Comparison of ENCODE assay signal across 25 cellular contexts in the genomic region with DNA sequence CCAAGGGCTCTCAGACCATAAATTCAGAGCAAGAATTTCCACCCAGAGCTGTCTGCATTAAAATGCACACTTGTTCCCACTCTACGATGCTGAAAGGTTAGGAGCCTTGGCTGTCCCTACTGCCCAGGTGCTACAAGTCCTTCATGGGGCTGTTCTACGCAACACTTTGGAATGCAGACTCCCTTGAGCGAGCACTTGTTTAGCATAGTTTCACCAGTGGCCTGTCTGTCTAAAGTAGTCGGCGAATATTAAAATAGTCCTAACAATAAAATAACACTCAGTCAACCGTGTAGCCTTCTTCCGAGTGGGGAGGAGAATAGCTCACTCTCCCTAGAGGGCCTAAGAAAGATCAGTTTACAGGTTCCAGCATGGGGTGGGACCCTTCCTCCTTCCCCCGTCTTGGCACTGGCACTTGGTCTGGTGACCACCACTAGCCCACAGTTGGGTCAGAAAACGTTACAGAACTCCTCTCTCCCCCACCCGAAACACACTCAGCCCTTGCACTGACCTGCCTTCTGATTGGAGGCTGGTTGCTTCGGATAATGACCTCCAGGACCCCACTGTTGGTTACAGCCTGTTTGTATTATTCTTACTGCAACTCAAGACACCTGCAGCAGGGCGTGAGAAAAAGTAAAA. TPM values are rescaled to one million over a fixed set of nuclear protein-coding genes. Genes with fewer than 3 reads are reported as not detected.
DNase-seq lines count a peak whose midpoint lies in the region; ATAC-seq, FAIRE-seq and TF ChIP-seq lines count a peak whose summit lies in the region.
"Had no signal": no experiment of that assay in that cellular context is flagged by ENCODE, and none has a peak within 500 bp of the region (broad histone marks: within the 10 kb centered on the region; RNA-seq: fewer than 3 reads in every experiment).

A gene with protein sequence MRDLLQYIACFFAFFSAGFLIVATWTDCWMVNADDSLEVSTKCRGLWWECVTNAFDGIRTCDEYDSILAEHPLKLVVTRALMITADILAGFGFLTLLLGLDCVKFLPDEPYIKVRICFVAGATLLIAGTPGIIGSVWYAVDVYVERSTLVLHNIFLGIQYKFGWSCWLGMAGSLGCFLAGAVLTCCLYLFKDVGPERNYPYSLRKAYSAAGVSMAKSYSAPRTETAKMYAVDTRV (plus strand): TSS at position 586 of the 636 bp plus-strand sequence. CDS start 167 bp downstream, outside the sequence.

- TF ChIP-seq EP300 in A549 (IDR thresholded peaks at IDR 0.05), result no peak

- intact Hi-C loops in left lung (cut with DNase I), result no loop called here

- peak within 1 kb of the TSS; percentile 70; the same call in 2 of the 3 replicates for H3K4me2 ChIP-seq in A549

- peak within 1 kb of the TSS; percentile 88 for H3K27ac Mint-ChIP-seq in HFFc6
- H3K27ac Mint-ChIP-seq in chondrocyte (ENCODE audit: unreplicated experiment), result peak within 1 kb of the TSS; percentile 91
- H3K27ac Mint-ChIP-seq: activated naive CD8-positive, alpha-beta T cell treated with anti-CD3 and anti-CD28 coated beads, Interleukin-2, amount 10 ng/mL, durations not matched to agents 7 days and 5 days; activated T-helper 17 cell treated with anti-CD3 and anti-CD28 coated beads, Interleukin-2, amount 50 U/mL, for 72 hours; dendritic cell treated with granulocyte-macrophage colony-stimulating factor and Interleukin-4, amounts not matched to agents 40 ng/mL and 50 ng/mL, for 4 days had no signal

- no peak for FAIRE-seq in A549 (lab: Jason Lieb, UNC)
- FAIRE-seq: A204.1 had no signal

- no peaks in the 10 kb centered on the region for H3K36me3 Mint-ChIP-seq in HFFc6 (ENCODE audit: low read depth)
- no peaks in the 10 kb centered on the region for H3K36me3 Mint-ChIP-seq in chondrocyte (ENCODE audit: low read depth)
- H3K36me3 Mint-ChIP-seq: activated naive CD8-positive, alpha-beta T cell treated with anti-CD3 and anti-CD28 coated beads, Interleukin-2, amount 10 ng/mL, durations not matched to agents 7 days and 5 days; CD4-positive, CD25-positive, alpha-beta regulatory T cell had no signal

- no peak for TF ChIP-seq POLR2A in A549 (IDR thresholded peaks at IDR 0.05; ENCODE audit: low read length)

- ATAC-seq in A549 (no peak), left lung (peak; percentile 86), GM21526 (IDR thresholded peaks at IDR 0.05; ENCODE audit: low FRiP score, unreplicated experiment) (no peak)
- ATAC-seq: activated T-helper 17 cell treated with anti-CD3 and anti-CD28 coated beads, Interleukin-2, amount 50 U/mL, for 72 hours; left colon had no signal

- WGBS in A549 (ENCODE audit: missing lambda C conversion rate), result 88% methylated on average over 10 of the region's 12 CpGs

- H3K4me1 ChIP-seq in A549 (peaks cover 36% of the 10 kb centered on the region), left lung (peaks cover 5% of the 10 kb centered on the region in 2 donors)
- H3K4me1 ChIP-seq: spleen had no signal

- H3K27ac ChIP-seq in A549 (peak within 1 kb of the TSS; percentile 82 to 96), left lung (peak within 1 kb of the TSS in 1 of 2 donors; percentile 8)
- H3K27ac ChIP-seq: spleen had no signal

- H3K9me3 Mint-ChIP-seq in HFFc6 (no peaks in the 10 kb centered on the region), chondrocyte (ENCODE audit: low read depth) (no peaks in the 10 kb centered on the region)
- H3K9me3 Mint-ChIP-seq: activated naive CD8-positive, alpha-beta T cell treated with anti-CD3 and anti-CD28 coated beads, Interleukin-2, amount 10 ng/mL, durations not matched to agents 7 days and 5 days; activated T-helper 17 cell treated with anti-CD3 and anti-CD28 coated beads, Interleukin-2, amount 50 U/mL, for 72 hours; dendritic cell treated with granulocyte-macrophage colony-stimulating factor and Interleukin-4, amounts not matched to agents 40 ng/mL and 50 ng/mL, for 4 days; neural crest cell had no signal

- H3K36me3 ChIP-seq in left lung, result no peaks in the 10 kb centered on the region
- H3K36me3 ChIP-seq: spleen had no signal

- DNase-seq in A549 (ENCODE audit: low read depth in 1 of 2, low spot score in 1 of 2) (no peak), HFFc6 (no peak), chondrocyte (ENCODE audit: low spot score) (no peak), left lung (peak in 1 of 2 donors; percentile 55), NCI-H1436 treated with DMSO at 0.1 percent for 48 hours (lab: John Stamatoyannopoulos, UW) (no peak), amniotic stem cell (lab: John Stamatoyannopoulos, UW) (no peak), NCI-H187 (lab: John Stamatoyannopoulos, UW) (no peak)
- DNase-seq: activated CD4-positive, CD25-positive, alpha-beta regulatory T cell treated with anti-CD3 and anti-CD28 coated beads, Interleukin-2, amount 50 U/mL, for 72 hours; activated naive CD8-positive, alpha-beta T cell treated with anti-CD3 and anti-CD28 coated beads, Interleukin-2, amount 10 ng/mL, durations not matched to agents 7 days and 5 days; CD4-positive, CD25-positive, alpha-beta regulatory T cell; DMS79; left colon; NCI-H1105; NCI-H2171; NCI-H748 treated with DMSO at 0.1 percent for 48 hours; spleen; T1000 had no signal

- H3K4me3 Mint-ChIP-seq in HFFc6 (no peak within 1 kb of the TSS; the same call in 1 of the 2 replicates), chondrocyte (ENCODE audit: unreplicated experiment) (no peak within 1 kb of the TSS)
- H3K4me3 Mint-ChIP-seq: activated naive CD8-positive, alpha-beta T cell treated with anti-CD3 and anti-CD28 coated beads, Interleukin-2, amount 10 ng/mL, durations not matched to agents 7 days and 5 days; activated T-helper 17 cell treated with anti-CD3 and anti-CD28 coated beads, Interleukin-2, amount 50 U/mL, for 72 hours; CD4-positive, CD25-positive, alpha-beta regulatory T cell; dendritic cell treated with granulocyte-macrophage colony-stimulating factor and Interleukin-4, amounts not matched to agents 40 ng/mL and 50 ng/mL, for 4 days; neural crest cell had no signal

- H3K27me3 ChIP-seq in left lung, result no peaks in the 10 kb centered on the region
- H3K27me3 ChIP-seq: spleen had no signal

- H3K27me3 Mint-ChIP-seq in HFFc6 (ENCODE audit: insufficient read depth) (no peaks in the 10 kb centered on the region), chondrocyte (ENCODE audit: low read depth) (no peaks in the 10 kb centered on the region)
- H3K27me3 Mint-ChIP-seq: activated naive CD8-positive, alpha-beta T cell treated with anti-CD3 and anti-CD28 coated beads, Interleukin-2, amount 10 ng/mL, durations not matched to agents 7 days and 5 days; dendritic cell treated with granulocyte-macrophage colony-stimulating factor and Interleukin-4, amounts not matched to agents 40 ng/mL and 50 ng/mL, for 4 days had no signal

- H3K9me3 ChIP-seq in A549 (no peaks in the 10 kb centered on the region), left lung (no peaks in the 10 kb centered on the region)
- H3K9me3 ChIP-seq: spleen had no signal

- H3K4me1 Mint-ChIP-seq in HFFc6 (ENCODE audit: low read depth) (peaks cover 39% of the 10 kb centered on the region), chondrocyte (ENCODE audit: low read depth) (peaks cover 38% of the 10 kb centered on the region)
- H3K4me1 Mint-ChIP-seq: activated naive CD8-positive, alpha-beta T cell treated with anti-CD3 and anti-CD28 coated beads, Interleukin-2, amount 10 ng/mL, durations not matched to agents 7 days and 5 days; activated T-helper 17 cell treated with anti-CD3 and anti-CD28 coated beads, Interleukin-2, amount 50 U/mL, for 72 hours; CD4-positive, CD25-positive, alpha-beta regulatory T cell; neural crest cell had no signal

- H3K4me3 ChIP-seq in A549 (no peak within 1 kb of the TSS), left lung (no peak within 1 kb of the TSS)
- H3K4me3 ChIP-seq: spleen had no signal

- CTCF ChIA-PET in A549 (lab: Yijun Ruan, JAX), result interaction anchor here (1.7 kb wide), 2 partner anchors 65 to 426 kb away, joined by 3 read pairs; a partner anchor contains a TSS

- POLR2A ChIA-PET in A549 (lab: Yijun Ruan, JAX), result no interaction called here

- TF ChIP-seq RAD21 in A549 (conservative IDR thresholded peaks at IDR 0.05 in 1 of 2, IDR thresholded peaks at IDR 0.05 in 1 of 2), result no peak

- TF ChIP-seq CTCF in A549 (IDR thresholded peaks at IDR 0.05) (no peak), HFFc6 (IDR thresholded peaks at IDR 0.05) (no peak), chondrocyte (IDR thresholded peaks at IDR 0.05) (no peak), left lung (IDR thresholded peaks at IDR 0.05) (no peak)

TF ChIP-seq in A549, 52 proteins besides CTCF, POLR2A, EP300 and RAD21 (continues in another document):
- TF ChIP-seq ZC3H11A (IDR thresholded peaks at IDR 0.05) (no peak), BHLHE40 (IDR thresholded peaks at IDR 0.05; ENCODE audit: low read depth, low read length) (no peak), MAZ (IDR thresholded peaks at IDR 0.05; ENCODE audit: borderline replicate concordance, low read depth, low read length) (no peak), SREBF2 (IDR thresholded peaks at IDR 0.05) (no peak), NFE2L2 (conservative IDR thresholded peaks at IDR 0.05; ENCODE audit: low read length) (no peak), KDM5A (IDR thresholded peaks at IDR 0.05) (no peak), ZFP36 (IDR thresholded peaks at IDR 0.05; ENCODE audit: borderline replicate concordance, partially characterized antibody) (no peak), ZNF302 (CRISPR knock-in tag; IDR thresholded peaks at IDR 0.05) (no peak), HDAC2 (IDR thresholded peaks at IDR 0.05) (no peak), FOXS1 (CRISPR knock-in tag; IDR thresholded peaks at IDR 0.05) (no peak), POLR2AphosphoS2 (conservative IDR thresholded peaks at IDR 0.05; ENCODE audit: low read length) (no peak)

RNA-seq across cellular contexts. Expression of the gene that starts here (rescaled TPM):
- polyA plus RNA-seq in A549 (2011; rRNA removed) (0.50 and 0.66 TPM in 2 replicates), A549 (2017; fragmentation: RNase III; extraction: RNeasy Plus Mini Kit Qiagen cat#74134 plus additional on column Dnase treatment) (0.16 to 0.29 TPM (median 0.21 TPM) in 3 replicates)
- 0.04 TPM in 2 replicates for polyA plus RNA-seq in A549 (2012; cell fraction: cytosol; rRNA removed)
- polyA plus RNA-seq in A549 (2012; cell fraction: nucleus; rRNA removed), result not detected in 2 replicates
- 0.10 and 0.70 TPM in 2 replicates for polyA minus RNA-seq in A549 (2011; rRNA and poly(A)+ RNA removed)
- under 1 TPM in 2 of 6 experiments, not detected in 4; 0.05 to 0.07 TPM for total RNA-seq in HFFc6 (2021; fragmentation: NEBNext Ultra II Directional; extraction: Animal tissue kit (Norgen Biotek cat#: 25700))
- total RNA-seq in chondrocyte (0.20 TPM in 1 of 3 replicates, not detected in the others), left lung (1 to 10 TPM in 1 of 2 donors, under 1 TPM in 1; 0.18 to 1.1 TPM)
- total RNA-seq: activated naive CD8-positive, alpha-beta T cell treated with anti-CD3 and anti-CD28 coated beads, Interleukin-2, amount 10 ng/mL, durations not matched to agents 7 days and 5 days; activated T-helper 17 cell treated with anti-CD3 and anti-CD28 coated beads, Interleukin-2, amount 50 U/mL, for 72 hours; CD4-positive, CD25-positive, alpha-beta regulatory T cell; neural crest cell; OCI-LY7; pulmonary artery endothelial cell; SK-MEL-5; spleen had no signal
- polyA plus RNA-seq: CD4-positive, CD25-positive, alpha-beta regulatory T cell had no signal
